8 cellular contexts compared by ENCODE assay signal in the genomic region with DNA sequence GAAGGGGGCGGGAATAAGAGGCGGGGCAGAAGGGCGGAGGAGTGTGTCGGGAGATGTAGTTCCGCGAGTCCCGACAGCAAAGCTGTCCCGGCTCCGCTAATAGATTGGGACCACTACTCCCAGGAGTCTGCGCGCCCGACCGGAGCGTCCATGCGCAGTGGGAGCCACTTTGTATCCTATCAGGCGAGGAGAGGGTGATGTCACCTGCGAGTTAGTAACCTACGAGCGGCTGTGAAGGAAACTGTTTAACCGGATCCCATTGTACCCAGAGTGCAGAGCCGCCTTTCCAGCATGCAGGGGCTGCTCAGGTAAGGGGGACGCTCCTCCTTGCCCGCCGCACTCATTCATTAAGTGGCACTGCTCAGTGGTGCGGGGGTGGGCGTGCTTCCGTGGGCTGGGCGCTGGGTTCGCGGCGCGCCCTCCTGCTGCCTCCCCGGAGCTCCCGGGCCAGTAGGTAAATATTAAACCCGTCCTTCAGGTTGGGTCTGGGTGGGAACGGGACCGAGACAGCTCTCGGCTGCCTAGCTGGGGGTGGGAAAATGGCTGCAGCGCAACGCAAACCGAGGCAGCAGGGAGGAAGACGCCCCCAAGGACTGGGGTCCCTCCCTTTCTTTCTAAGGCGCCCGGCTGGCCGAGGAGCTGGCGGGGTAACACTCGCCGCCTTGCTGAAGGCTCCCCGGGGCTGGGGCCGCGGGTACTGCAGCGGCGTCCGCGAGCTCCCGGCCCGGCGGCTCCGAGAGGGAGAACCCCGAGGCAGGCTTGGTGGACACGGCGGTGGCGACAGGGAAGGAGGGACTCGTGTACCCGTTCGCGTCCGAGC. TPM values are rescaled to one million over a fixed set of nuclear protein-coding genes. Genes with fewer than 3 reads are reported as not detected.
A peak's percentile ranks its signal among the peaks of the same experiment; 100 is the strongest.
DNase-seq lines count a peak whose midpoint lies in the region; ATAC-seq and TF ChIP-seq lines count a peak whose summit lies in the region.

Gene DAAM1 (plus strand): TSS at position 207 of the 820 bp plus-strand sequence. CDS start 74,811 bp downstream, outside the sequence.

- no peaks in the 10 kb centered on the region for H3K36me3 ChIP-seq in CD4-positive, CD25-positive, alpha-beta regulatory T cell (ENCODE audit: control insufficient read depth, insufficient read depth, low read length)
- H3K36me3 ChIP-seq in lower lobe of right lung, result no peaks in the 10 kb centered on the region

- no peaks in the 10 kb centered on the region for H3K36me3 Mint-ChIP-seq in CD4-positive, CD25-positive, alpha-beta regulatory T cell
- no peaks in the 10 kb centered on the region for H3K36me3 Mint-ChIP-seq in activated CD4-positive, alpha-beta memory T cell treated with anti-CD3 and anti-CD28 coated beads, Interleukin-2, amount 10 ng/mL, durations not matched to agents 7 days and 5 days (ENCODE audit: low read depth)

- peak within 1 kb of the TSS; percentile 90 to 99 (median 98) for H3K4me3 Mint-ChIP-seq in CD4-positive, CD25-positive, alpha-beta regulatory T cell
- peak within 1 kb of the TSS; percentile 86 for H3K4me3 Mint-ChIP-seq in activated CD4-positive, alpha-beta memory T cell treated with anti-CD3 and anti-CD28 coated beads, Interleukin-2, amount 10 ng/mL, durations not matched to agents 7 days and 5 days

- H3K4me3 ChIP-seq in CD4-positive, CD25-positive, alpha-beta regulatory T cell (ENCODE audit: low read depth, low read length), result peak within 1 kb of the TSS; percentile 96
- H3K4me3 ChIP-seq in lower lobe of right lung, result peak within 1 kb of the TSS; percentile 88

- H3K27ac ChIP-seq in CD4-positive, CD25-positive, alpha-beta regulatory T cell (ENCODE audit: insufficient read depth, low read length, poor library complexity, severe bottlenecking), result peak within 1 kb of the TSS; percentile 92
- peak within 1 kb of the TSS; percentile 98 for H3K27ac ChIP-seq in lower lobe of right lung

- H3K4me1 ChIP-seq in CD4-positive, CD25-positive, alpha-beta regulatory T cell (ENCODE audit: control insufficient read depth, insufficient read depth, low read length, poor library complexity, severe bottlenecking), result peaks cover 25% of the 10 kb centered on the region
- H3K4me1 ChIP-seq in lower lobe of right lung, result peaks cover 26% of the 10 kb centered on the region

- peak; percentile 97 for ATAC-seq in CD4-positive, CD25-positive, alpha-beta regulatory T cell (ENCODE audit: low read depth in 2 of 2)
- ATAC-seq in GM19438 (IDR thresholded peaks at IDR 0.05; ENCODE audit: low read depth, unreplicated experiment) (peak; percentile 80), HG03575 (IDR thresholded peaks at IDR 0.05; ENCODE audit: extremely low read depth, insufficient number of reproducible peaks, low FRiP score, unreplicated experiment) (peak; percentile 91), lower lobe of right lung (peak; percentile 98)

- no peaks in the 10 kb centered on the region for H3K9me3 ChIP-seq in CD4-positive, CD25-positive, alpha-beta regulatory T cell (ENCODE audit: control insufficient read depth in 2 of 2, low read length in 2 of 2)
- H3K9me3 ChIP-seq in lower lobe of right lung, result no peaks in the 10 kb centered on the region

- peaks cover 28% of the 10 kb centered on the region for H3K27me3 ChIP-seq in CD4-positive, CD25-positive, alpha-beta regulatory T cell (ENCODE audit: control insufficient read depth, insufficient read depth, low read length)
- no peaks in the 10 kb centered on the region for H3K27me3 ChIP-seq in lower lobe of right lung (ENCODE audit: low read depth)

- CTCF ChIA-PET in activated CD4-positive, alpha-beta memory T cell treated with anti-CD3 and anti-CD28 coated beads, Interleukin-2, amount 10 ng/mL, durations not matched to agents 7 days and 5 days (lab: Charles Lee), result interaction anchor here (1.2 to 1.8 kb wide), 2 partner anchors 54 to 255 kb away, joined by 5 to 6 read pairs; no protein-coding TSS in a partner anchor

- peaks cover 0 to 32% (median 21%) of the 10 kb centered on the region in 4 donors for H3K4me1 Mint-ChIP-seq in CD4-positive, CD25-positive, alpha-beta regulatory T cell
- peaks cover 26% of the 10 kb centered on the region for H3K4me1 Mint-ChIP-seq in activated CD4-positive, alpha-beta memory T cell treated with anti-CD3 and anti-CD28 coated beads, Interleukin-2, amount 10 ng/mL, durations not matched to agents 7 days and 5 days

- H3K27me3 Mint-ChIP-seq in CD4-positive, CD25-positive, alpha-beta regulatory T cell, result peaks cover 34% of the 10 kb centered on the region
- peaks cover 20% of the 10 kb centered on the region for H3K27me3 Mint-ChIP-seq in activated CD4-positive, alpha-beta memory T cell treated with anti-CD3 and anti-CD28 coated beads, Interleukin-2, amount 10 ng/mL, durations not matched to agents 7 days and 5 days

- POLR2A ChIA-PET in activated CD4-positive, alpha-beta memory T cell treated with anti-CD3 and anti-CD28 coated beads, Interleukin-2, amount 10 ng/mL, durations not matched to agents 7 days and 5 days (lab: Charles Lee), result interaction anchor here (0.6 to 2.4 kb wide), 12 partner anchors 21 to 1920 kb away, joined by 3 to 19 read pairs (median 5); partner anchors contain the start of genes AP5M1, EXOC5, JKAMP and KIAA0586

- intact Hi-C loops in lower lobe of right lung (cut with DNase I), result no loop called here

- no peaks in the 10 kb centered on the region for H3K9me3 Mint-ChIP-seq in CD4-positive, CD25-positive, alpha-beta regulatory T cell
- H3K9me3 Mint-ChIP-seq in activated CD4-positive, alpha-beta memory T cell treated with anti-CD3 and anti-CD28 coated beads, Interleukin-2, amount 10 ng/mL, durations not matched to agents 7 days and 5 days, result no peaks in the 10 kb centered on the region

- DNase-seq in CD4-positive, CD25-positive, alpha-beta regulatory T cell, result peak; percentile 95 to 98 (median 97)
- DNase-seq in NCI-H82 treated with DMSO at 0.1 percent for 48 hours (lab: John Stamatoyannopoulos, UW; ENCODE audit: unreplicated experiment) (peak; percentile 88), ecto neural progenitor cell (ENCODE audit: low spot score) (peak; percentile 97), lower lobe of right lung (peak; percentile 99)
- peak; percentile 97 for DNase-seq in activated CD4-positive, alpha-beta memory T cell treated with anti-CD3 and anti-CD28 coated beads, Interleukin-2, amount 10 ng/mL, durations not matched to agents 7 days and 5 days
- peak; percentile 88 to 93 (median 93) for DNase-seq in stimulated activated CD4-positive, alpha-beta T cell treated with anti-CD3 and anti-CD28 coated beads, TNF-alpha, amount 100 ng/mL, for 24 hours (ENCODE audit: low read depth in 3 of 3)

- peak within 1 kb of the TSS; percentile 93 to 98 (median 98) for H3K27ac Mint-ChIP-seq in CD4-positive, CD25-positive, alpha-beta regulatory T cell
- H3K27ac Mint-ChIP-seq in activated CD4-positive, alpha-beta memory T cell treated with anti-CD3 and anti-CD28 coated beads, Interleukin-2, amount 10 ng/mL, durations not matched to agents 7 days and 5 days, result peak within 1 kb of the TSS; percentile 73

- TF ChIP-seq CTCF in lower lobe of right lung (IDR thresholded peaks at IDR 0.05), result no peak

RNA-seq across cellular contexts. Expression of gene DAAM1, which starts in this region (rescaled TPM):
- 36.5 TPM for total RNA-seq in CD4-positive, CD25-positive, alpha-beta regulatory T cell
- 10 to 100 TPM in 3 of 4 donors, 1 to 10 TPM in 1; 6.1 to 13.9 (median 11.0) TPM for polyA plus RNA-seq in CD4-positive, CD25-positive, alpha-beta regulatory T cell
- total RNA-seq in activated CD4-positive, alpha-beta memory T cell treated with anti-CD3 and anti-CD28 coated beads, Interleukin-2, amount 10 ng/mL, durations not matched to agents 7 days and 5 days, result 10 to 100 TPM; 22.2 to 22.4 TPM
- total RNA-seq in lower lobe of right lung, result 46.7 TPM

Comparison
In these comparisons a context has a peak if more than half of its experiments do, and no peak if none do; other contexts are left out.
1. Peak in every context shown above with its lines: DNase-seq, ATAC-seq, H3K4me3 ChIP-seq and H3K27ac ChIP-seq.